In genomic region chr15:70411464-70411863, GRCh38 we compare ENCODE assay signal across 22 cellular contexts.
A peak's percentile ranks its signal among the peaks of the same experiment; 100 is the strongest.
DNase-seq lines count a peak whose midpoint lies in the region; ATAC-seq, FAIRE-seq and TF ChIP-seq lines count a peak whose summit lies in the region.
"Had no signal": no experiment of that assay in that cellular context is flagged by ENCODE, and none has a peak within 500 bp of the region (broad histone marks: within the 10 kb centered on the region; RNA-seq: fewer than 3 reads in every experiment).

No MANE protein-coding gene starts in this region.

- H3K4me1 ChIP-seq in kidney (ENCODE audit: control insufficient read depth in 1 of 2, insufficient read depth in 1 of 2, low read depth in 1 of 2, low read length in 2 of 2) (peaks cover 13 to 28% of the 10 kb centered on the region in 2 donors), lung (ENCODE audit: control insufficient read depth in 2 of 2, insufficient read depth in 2 of 2, low read length in 2 of 2) (no peaks in the 10 kb centered on the region), upper lobe of right lung (no peaks in the 10 kb centered on the region)
- H3K4me1 ChIP-seq: A549, BE2C had no signal

- FAIRE-seq in kidney (lab: Jason Lieb, UNC) = peak; percentile 58
- FAIRE-seq: A549, G401.6, GM12892, H1 had no signal

- H3K9ac ChIP-seq in kidney (ENCODE audit: low read length in 2 of 2) = no peak overlapping the region
- H3K9ac ChIP-seq: KMS-11 had no signal

- H3K27me3 ChIP-seq in lung (ENCODE audit: control insufficient read depth, insufficient read depth) (no peaks in the 10 kb centered on the region), upper lobe of right lung (no peaks in the 10 kb centered on the region)
- H3K27me3 ChIP-seq: BE2C had no signal

- H3K27ac ChIP-seq in kidney (ENCODE audit: low read depth in 2 of 2, low read length in 2 of 2) (no peak overlapping the region), lung (ENCODE audit: low read depth in 1 of 2, low read length in 1 of 2) (no peak overlapping the region), upper lobe of right lung (no peak overlapping the region)
- H3K27ac ChIP-seq: A549, KMS-11 had no signal

- WGBS in lung, 2 donors = 71 to 88% methylated on average over 7 of the region's 7 CpGs

- intact Hi-C loops in kidney (cut with DNase I) = no loop called here
- intact Hi-C loops in upper lobe of right lung (cut with DNase I) = no loop called here

- TF ChIP-seq CTCF in kidney (IDR thresholded peaks at IDR 0.05; ENCODE audit: borderline replicate concordance, extremely low read depth, insufficient read depth) = no peak
- no peak for TF ChIP-seq CTCF in lung (IDR thresholded peaks at IDR 0.05; ENCODE audit: control extremely low read depth, extremely low read depth)
- TF ChIP-seq CTCF in upper lobe of right lung (IDR thresholded peaks at IDR 0.05) = no peak

- H3K4me3 ChIP-seq in kidney (ENCODE audit: low read length in 2 of 2) (no peak overlapping the region), lung (no peak overlapping the region), upper lobe of right lung (no peak overlapping the region)
- H3K4me3 ChIP-seq: A549 had no signal

- DNase-seq in HT-29 (ENCODE audit: low spot score) = peak; percentile 72
- DNase-seq in kidney = no peak
- no peak for DNase-seq in lung (ENCODE audit: low spot score)
- no peak for DNase-seq in upper lobe of right lung
- no peak for DNase-seq in HK-2 (ENCODE audit: unreplicated experiment)
- DNase-seq in stimulated activated CD4-positive, alpha-beta T cell treated with anti-CD3 and anti-CD28 coated beads, Interleukin-4, amount 100 ng/mL, for 4 hours = no peak
- no peak for DNase-seq in stimulated activated naive CD4-positive, alpha-beta T cell (lab: John Stamatoyannopoulos, UW)
- DNase-seq: BE2C; COR-L47; IMR-90; NCI-H1105; NCI-H2029 treated with DMSO at 0.1 percent for 48 hours; NCI-H226; NCI-H524; NCI-H774; NK-92 treated with Interleukin-12 subunit alpha and Interleukin-12 subunit beta, amount 100 ng/mL, for 24 hours had no signal

- ATAC-seq in lung (ENCODE audit: insufficient read depth, low FRiP score) (peak; percentile 34), upper lobe of right lung (peak; percentile 69)
- ATAC-seq: A549, HCT116 had no signal

- peaks cover 0 to 17% of the 10 kb centered on the region in 2 donors for H3K9me3 ChIP-seq in kidney (ENCODE audit: control insufficient read depth in 1 of 2, low read length in 2 of 2)
- peaks cover 0 to 2% of the 10 kb centered on the region in 2 donors for H3K9me3 ChIP-seq in lung (ENCODE audit: control insufficient read depth in 2 of 2, insufficient read depth in 1 of 2, low read length in 1 of 2)
- no peaks in the 10 kb centered on the region for H3K9me3 ChIP-seq in upper lobe of right lung
- H3K9me3 ChIP-seq: BE2C had no signal

- H3K36me3 ChIP-seq in kidney (ENCODE audit: control insufficient read depth in 1 of 2, insufficient read depth in 2 of 2, low read length in 2 of 2) (no peaks in the 10 kb centered on the region), lung (ENCODE audit: control insufficient read depth in 2 of 2, insufficient read depth in 2 of 2, low read length in 2 of 2) (no peaks in the 10 kb centered on the region), upper lobe of right lung (no peaks in the 10 kb centered on the region)
- H3K36me3 ChIP-seq: BE2C had no signal
